Comparison of ENCODE assay signal across 17 cellular contexts in genomic region chr19:19448238-19448544, GRCh38. TPM values are rescaled to one million over a fixed set of nuclear protein-coding genes. Genes with fewer than 3 reads are reported as not detected.
DNase-seq lines count a peak whose midpoint lies in the region; ATAC-seq, FAIRE-seq and TF ChIP-seq lines count a peak whose summit lies in the region.
"Had no signal": no experiment of that assay in that cellular context is flagged by ENCODE, and none has a peak within 500 bp of the region (broad histone marks: within the 10 kb centered on the region; RNA-seq: fewer than 3 reads in every experiment).

No MANE protein-coding gene starts in this region.

- no peak for DNase-seq in activated CD4-positive, alpha-beta T cell treated with anti-CD3 and anti-CD28 coated beads, Interleukin-2, amount 10 ng/mL, durations not matched to agents 7 days and 5 days
- DNase-seq in activated CD4-positive, alpha-beta T cell treated with anti-CD3 and anti-CD28 coated beads, Interleukin-2, amount 50 U/mL, for 48 hours = no peak
- DNase-seq in kidney (peak; percentile 45), COLO668 (lab: John Stamatoyannopoulos, UW; ENCODE audit: unreplicated experiment) (no peak)
- DNase-seq in activated effector memory CD4-positive, alpha-beta T cell treated with Interleukin-2 at 50 U/mL for 16 hours = no peak
- DNase-seq: Caco-2, foreskin keratinocyte, mesendoderm, NCI-H2107, T1000 had no signal

- FAIRE-seq in kidney (lab: Jason Lieb, UNC) = no peak
- FAIRE-seq: endometrium, G401.6 had no signal

- CTCF ChIA-PET in activated CD4-positive, alpha-beta T cell treated with anti-CD3 and anti-CD28 coated beads, Interleukin-2, amount 10 ng/mL, durations not matched to agents 7 days and 5 days (lab: Charles Lee) = interaction anchor here (0.5 to 2.9 kb wide), 3 partner anchors 10 to 49 kb away, joined by 3 to 8 read pairs (median 6); no protein-coding TSS in a partner anchor

- peak overlapping the region; percentile 86 for H3K27ac Mint-ChIP-seq in activated CD4-positive, alpha-beta T cell treated with anti-CD3 and anti-CD28 coated beads, Interleukin-2, amount 10 ng/mL, durations not matched to agents 7 days and 5 days
- H3K27ac Mint-ChIP-seq in activated T-helper 17 cell treated with anti-CD3 and anti-CD28 coated beads, Interleukin-2, amount 50 U/mL, for 72 hours = no peak overlapping the region
- H3K27ac Mint-ChIP-seq in stimulated activated memory B cell treated with anti-CD40 and anti-IgM and Interleukin-4, amounts not matched to agents 10 μg/mL and 1 μg/mL and 100 μg/mL, for 72 hours = peak overlapping the region; percentile 93

- H3K4me3 ChIP-seq in kidney (ENCODE audit: low read length in 2 of 2) = no peak overlapping the region
- H3K4me3 ChIP-seq: HAP-1 had no signal

- no peak overlapping the region for H3K9ac ChIP-seq in kidney (ENCODE audit: low read length in 2 of 2)

- peaks cover 9 to 29% of the 10 kb centered on the region in 2 donors for H3K4me1 ChIP-seq in kidney (ENCODE audit: control insufficient read depth in 1 of 2, insufficient read depth in 1 of 2, low read depth in 1 of 2, low read length in 2 of 2)
- H3K4me1 ChIP-seq: Caco-2, HAP-1 had no signal

- H3K27me3 Mint-ChIP-seq in activated CD4-positive, alpha-beta T cell treated with anti-CD3 and anti-CD28 coated beads, Interleukin-2, amount 10 ng/mL, durations not matched to agents 7 days and 5 days = no peaks in the 10 kb centered on the region
- no peaks in the 10 kb centered on the region for H3K27me3 Mint-ChIP-seq in activated T-helper 17 cell treated with anti-CD3 and anti-CD28 coated beads, Interleukin-2, amount 50 U/mL, for 72 hours
- no peaks in the 10 kb centered on the region for H3K27me3 Mint-ChIP-seq in stimulated activated memory B cell treated with anti-CD40 and anti-IgM and Interleukin-4, amounts not matched to agents 10 μg/mL and 1 μg/mL and 100 μg/mL, for 72 hours
- H3K27me3 Mint-ChIP-seq: activated CD4-positive, alpha-beta memory T cell treated with anti-CD3 and anti-CD28 coated beads, Interleukin-2, amount 10 ng/mL, durations not matched to agents 7 days and 5 days had no signal

- peaks cover 90% of the 10 kb centered on the region for H3K4me1 Mint-ChIP-seq in activated CD4-positive, alpha-beta T cell treated with anti-CD3 and anti-CD28 coated beads, Interleukin-2, amount 10 ng/mL, durations not matched to agents 7 days and 5 days
- peaks cover 60% of the 10 kb centered on the region for H3K4me1 Mint-ChIP-seq in activated T-helper 17 cell treated with anti-CD3 and anti-CD28 coated beads, Interleukin-2, amount 50 U/mL, for 72 hours
- peaks cover 74% of the 10 kb centered on the region for H3K4me1 Mint-ChIP-seq in stimulated activated memory B cell treated with anti-CD40 and anti-IgM and Interleukin-4, amounts not matched to agents 10 μg/mL and 1 μg/mL and 100 μg/mL, for 72 hours

- peaks cover 0 to 5% of the 10 kb centered on the region in 2 donors for H3K36me3 ChIP-seq in kidney (ENCODE audit: control insufficient read depth in 1 of 2, insufficient read depth in 2 of 2, low read length in 2 of 2)
- H3K36me3 ChIP-seq: HAP-1 had no signal

- intact Hi-C loops in kidney (cut with DNase I) = no loop called here

- no peaks in the 10 kb centered on the region for H3K9me3 ChIP-seq in kidney (ENCODE audit: control insufficient read depth in 1 of 2, low read length in 2 of 2)
- H3K9me3 ChIP-seq: Caco-2, HAP-1 had no signal

- TF ChIP-seq CTCF in kidney (IDR thresholded peaks at IDR 0.05; ENCODE audit: borderline replicate concordance, extremely low read depth, insufficient read depth) = no peak

- H3K9me3 Mint-ChIP-seq in activated CD4-positive, alpha-beta T cell treated with anti-CD3 and anti-CD28 coated beads, Interleukin-2, amount 10 ng/mL, durations not matched to agents 7 days and 5 days = no peaks in the 10 kb centered on the region
- H3K9me3 Mint-ChIP-seq in activated T-helper 17 cell treated with anti-CD3 and anti-CD28 coated beads, Interleukin-2, amount 50 U/mL, for 72 hours = peaks cover 3% of the 10 kb centered on the region
- H3K9me3 Mint-ChIP-seq in stimulated activated memory B cell treated with anti-CD40 and anti-IgM and Interleukin-4, amounts not matched to agents 10 μg/mL and 1 μg/mL and 100 μg/mL, for 72 hours = no peaks in the 10 kb centered on the region

- H3K4me3 Mint-ChIP-seq in activated CD4-positive, alpha-beta T cell treated with anti-CD3 and anti-CD28 coated beads, Interleukin-2, amount 10 ng/mL, durations not matched to agents 7 days and 5 days = no peak overlapping the region
- H3K4me3 Mint-ChIP-seq in activated T-helper 17 cell treated with anti-CD3 and anti-CD28 coated beads, Interleukin-2, amount 50 U/mL, for 72 hours = peak overlapping the region; percentile 69
- H3K4me3 Mint-ChIP-seq in stimulated activated memory B cell treated with anti-CD40 and anti-IgM and Interleukin-4, amounts not matched to agents 10 μg/mL and 1 μg/mL and 100 μg/mL, for 72 hours = no peak overlapping the region
- H3K4me3 Mint-ChIP-seq: activated CD4-positive, alpha-beta memory T cell treated with anti-CD3 and anti-CD28 coated beads, Interleukin-2, amount 10 ng/mL, durations not matched to agents 7 days and 5 days had no signal

- no peak for ATAC-seq in activated T-helper 17 cell treated with anti-CD3 and anti-CD28 coated beads, Interleukin-2, amount 50 U/mL, for 72 hours (replicated peaks)
- ATAC-seq in stimulated activated memory B cell treated with anti-CD40 and anti-IgM and Interleukin-4, amounts not matched to agents 10 μg/mL and 1 μg/mL and 100 μg/mL, for 72 hours = no peak
- no peak for ATAC-seq in GM19395 (IDR thresholded peaks at IDR 0.05; ENCODE audit: unreplicated experiment)
- ATAC-seq: foreskin keratinocyte had no signal

- peaks cover 30% of the 10 kb centered on the region for H3K36me3 Mint-ChIP-seq in activated CD4-positive, alpha-beta T cell treated with anti-CD3 and anti-CD28 coated beads, Interleukin-2, amount 10 ng/mL, durations not matched to agents 7 days and 5 days (ENCODE audit: low read depth)
- peaks cover 19% of the 10 kb centered on the region for H3K36me3 Mint-ChIP-seq in activated T-helper 17 cell treated with anti-CD3 and anti-CD28 coated beads, Interleukin-2, amount 50 U/mL, for 72 hours (ENCODE audit: low read depth)
- H3K36me3 Mint-ChIP-seq in stimulated activated memory B cell treated with anti-CD40 and anti-IgM and Interleukin-4, amounts not matched to agents 10 μg/mL and 1 μg/mL and 100 μg/mL, for 72 hours = peaks cover 13% of the 10 kb centered on the region

- H3K27ac ChIP-seq in kidney (ENCODE audit: low read depth in 2 of 2, low read length in 2 of 2) = no peak overlapping the region
- H3K27ac ChIP-seq: foreskin keratinocyte had no signal

- POLR2A ChIA-PET in activated CD4-positive, alpha-beta T cell treated with anti-CD3 and anti-CD28 coated beads, Interleukin-2, amount 10 ng/mL, durations not matched to agents 7 days and 5 days (lab: Charles Lee) = no interaction called here

RNA-seq across cellular contexts. Expression of gene GATAD2A, which starts 42.7 kb away (rescaled TPM):
- 100 to 1,000 TPM; 122 to 135 TPM for total RNA-seq in activated CD4-positive, alpha-beta T cell treated with anti-CD3 and anti-CD28 coated beads, Interleukin-2, amount 10 ng/mL, durations not matched to agents 7 days and 5 days
- total RNA-seq in activated T-helper 17 cell treated with anti-CD3 and anti-CD28 coated beads, Interleukin-2, amount 50 U/mL, for 72 hours = 100 to 1,000 TPM in 1 of 2 donors, 10 to 100 TPM in 1; 88.0 to 160 TPM
- 91.0 TPM for total RNA-seq in kidney
- 18.0 TPM for polyA plus RNA-seq in kidney (ENCODE audit: insufficient read depth, low read depth, low replicate concordance)
